ENCODE assay signal across 32 cellular contexts in the genomic region with DNA sequence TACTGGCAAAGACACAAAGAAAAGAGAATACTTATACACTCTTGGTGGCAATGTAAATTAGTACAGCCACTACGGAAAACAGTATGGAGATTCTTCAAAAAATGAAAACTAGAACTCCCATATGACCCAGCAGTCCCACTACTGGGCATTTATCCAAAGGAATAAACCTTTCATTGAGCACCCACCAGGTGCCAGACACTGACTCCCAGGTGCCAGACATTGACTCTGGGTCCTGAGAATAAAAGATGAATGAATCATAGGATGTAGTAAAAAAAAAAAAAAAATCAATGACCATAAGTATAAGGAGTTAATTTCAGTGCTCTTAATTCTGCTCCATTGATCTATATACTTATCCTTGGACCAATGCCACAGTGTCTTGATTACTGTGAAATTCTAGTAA.
DNase-seq lines count a peak whose midpoint lies in the region; ATAC-seq and TF ChIP-seq lines count a peak whose summit lies in the region.
"Had no signal": no experiment of that assay in that cellular context is flagged by ENCODE, and none has a peak within 500 bp of the region (broad histone marks: within the 10 kb centered on the region; RNA-seq: fewer than 3 reads in every experiment).

No MANE protein-coding gene starts in this region.

- H3K27me3 Mint-ChIP-seq in stimulated activated memory B cell treated with anti-CD40 and anti-IgM and Interleukin-4, amounts not matched to agents 10 μg/mL and 1 μg/mL and 100 μg/mL, for 72 hours: no peaks in the 10 kb centered on the region
- H3K27me3 Mint-ChIP-seq: activated naive CD4-positive, alpha-beta T cell treated with anti-CD3 and anti-CD28 coated beads, Interleukin-2, amount 10 ng/mL, durations not matched to agents 7 days and 5 days had no signal

- H3K27ac Mint-ChIP-seq in stimulated activated memory B cell treated with anti-CD40 and anti-IgM and Interleukin-4, amounts not matched to agents 10 μg/mL and 1 μg/mL and 100 μg/mL, for 72 hours: no peak overlapping the region
- H3K27ac Mint-ChIP-seq: activated naive CD4-positive, alpha-beta T cell treated with anti-CD3 and anti-CD28 coated beads, Interleukin-2, amount 10 ng/mL, durations not matched to agents 7 days and 5 days; activated T-helper 1 cell treated with anti-CD3 and anti-CD28 coated beads, Interleukin-12 subunit alpha, Interleukin-12 subunit beta, Interleukin-2, Interleukin-4 antibody, amounts not matched to agents 30 ng/mL and 10 ng/mL and 1 ng/mL, durations not matched to agents 14 hours and 24 hours and 36 hours; endodermal cell; H9; natural killer cell treated with Interleukin-12 subunit alpha and Interleukin-12 subunit beta and Interleukin-15 and Interleukin-18, amount 100 ng/mL, for 72 hours had no signal

- ATAC-seq in RWPE2 (ENCODE audit: low read depth) (peak; percentile 58; the same call in 1 of the 3 replicates), HG03439 (IDR thresholded peaks at IDR 0.05; ENCODE audit: unreplicated experiment) (no peak), GM18498 (IDR thresholded peaks at IDR 0.05; ENCODE audit: unreplicated experiment) (no peak)
- ATAC-seq in stimulated activated memory B cell treated with anti-CD40 and anti-IgM and Interleukin-4, amounts not matched to agents 10 μg/mL and 1 μg/mL and 100 μg/mL, for 72 hours: no peak
- ATAC-seq: gastrocnemius medialis; left ventricle myocardium superior; natural killer cell treated with Interleukin-12 subunit alpha and Interleukin-12 subunit beta and Interleukin-15 and Interleukin-18, amount 100 ng/mL, for 72 hours had no signal

- H3K27me3 ChIP-seq in RWPE2 (ENCODE audit: insufficient read depth, poor library complexity, severe bottlenecking): no peaks in the 10 kb centered on the region
- H3K27me3 ChIP-seq: cardiac muscle cell, gastrocnemius medialis, ovary, suprapubic skin, uterus had no signal

- no peak overlapping the region for H3K27ac ChIP-seq in RWPE2 (ENCODE audit: poor library complexity, severe bottlenecking)
- H3K27ac ChIP-seq: cardiac muscle cell, coronary artery, esophagus squamous epithelium, gastrocnemius medialis, ovary, suprapubic skin, uterus, VCaP had no signal

- H3K36me3 ChIP-seq in RWPE2 (ENCODE audit: low read depth): no peaks in the 10 kb centered on the region
- H3K36me3 ChIP-seq: BE2C, cardiac muscle cell, esophagus squamous epithelium, gastrocnemius medialis, ovary, suprapubic skin, uterus had no signal

- no peaks in the 10 kb centered on the region for H3K4me1 Mint-ChIP-seq in stimulated activated memory B cell treated with anti-CD40 and anti-IgM and Interleukin-4, amounts not matched to agents 10 μg/mL and 1 μg/mL and 100 μg/mL, for 72 hours
- H3K4me1 Mint-ChIP-seq: activated naive CD4-positive, alpha-beta T cell treated with anti-CD3 and anti-CD28 coated beads, Interleukin-2, amount 10 ng/mL, durations not matched to agents 7 days and 5 days; endodermal cell; H9 had no signal

- no peaks in the 10 kb centered on the region for H3K9me3 ChIP-seq in RWPE2 (ENCODE audit: severe bottlenecking)
- H3K9me3 ChIP-seq: BE2C, esophagus squamous epithelium, gastrocnemius medialis, ovary, SK-N-SH, suprapubic skin, uterus had no signal

- H3K4me3 ChIP-seq in RWPE2 (ENCODE audit: severe bottlenecking): no peak overlapping the region
- H3K4me3 ChIP-seq: cardiac muscle cell, coronary artery, esophagus squamous epithelium, gastrocnemius medialis, ovary, suprapubic skin, uterus had no signal

- no peak for TF ChIP-seq CTCF in RWPE2 (IDR thresholded peaks at IDR 0.05; ENCODE audit: poor library complexity, severe bottlenecking)

- no peak overlapping the region for H3K4me3 Mint-ChIP-seq in stimulated activated memory B cell treated with anti-CD40 and anti-IgM and Interleukin-4, amounts not matched to agents 10 μg/mL and 1 μg/mL and 100 μg/mL, for 72 hours
- H3K4me3 Mint-ChIP-seq: activated naive CD4-positive, alpha-beta T cell treated with anti-CD3 and anti-CD28 coated beads, Interleukin-2, amount 10 ng/mL, durations not matched to agents 7 days and 5 days; activated T-helper 1 cell treated with anti-CD3 and anti-CD28 coated beads, Interleukin-12 subunit alpha, Interleukin-12 subunit beta, Interleukin-2, Interleukin-4 antibody, amounts not matched to agents 30 ng/mL and 10 ng/mL and 1 ng/mL, durations not matched to agents 14 hours and 24 hours and 36 hours; endodermal cell; H9; natural killer cell treated with Interleukin-12 subunit alpha and Interleukin-12 subunit beta and Interleukin-15 and Interleukin-18, amount 100 ng/mL, for 72 hours had no signal

- DNase-seq in COLO668 (lab: John Stamatoyannopoulos, UW; ENCODE audit: unreplicated experiment): peak; percentile 42
- peak; percentile 42 for DNase-seq in DMS79 treated with DMSO at 0.1 percent for 48 hours (lab: John Stamatoyannopoulos, UW)
- DNase-seq in NCI-H2081 treated with DMSO at 0.1 percent for 48 hours (lab: John Stamatoyannopoulos, UW): peak; percentile 67
- DNase-seq in RWPE2 (ENCODE audit: low spot score): no peak
- DNase-seq in RKO (ENCODE audit: low spot score): no peak
- DNase-seq: activated CD4-positive, alpha-beta T cell treated with anti-CD3 and anti-CD28 coated beads for 48 hours; activated naive CD4-positive, alpha-beta T cell treated with anti-CD3 and anti-CD28 coated beads, Interleukin-2, amount 10 ng/mL, durations not matched to agents 7 days and 5 days; amniotic stem cell; BE2C; EL; endodermal cell; esophagus squamous epithelium; gastrocnemius medialis; H9; hypothalamus; Karpas-422; left ventricle myocardium superior; MV-4-11; ovary; RPMI8226; SK-N-SH; T-helper 2 cell; uterus had no signal

- no peaks in the 10 kb centered on the region for H3K4me1 ChIP-seq in RWPE2 (ENCODE audit: insufficient read depth, poor library complexity, severe bottlenecking)
- H3K4me1 ChIP-seq: BE2C, gastrocnemius medialis, uterus had no signal

- H3K36me3 Mint-ChIP-seq in stimulated activated memory B cell treated with anti-CD40 and anti-IgM and Interleukin-4, amounts not matched to agents 10 μg/mL and 1 μg/mL and 100 μg/mL, for 72 hours: no peaks in the 10 kb centered on the region
- H3K36me3 Mint-ChIP-seq: activated naive CD4-positive, alpha-beta T cell treated with anti-CD3 and anti-CD28 coated beads, Interleukin-2, amount 10 ng/mL, durations not matched to agents 7 days and 5 days; natural killer cell treated with Interleukin-12 subunit alpha and Interleukin-12 subunit beta and Interleukin-15 and Interleukin-18, amount 100 ng/mL, for 72 hours had no signal

- peaks cover 2% of the 10 kb centered on the region for H3K9me3 Mint-ChIP-seq in stimulated activated memory B cell treated with anti-CD40 and anti-IgM and Interleukin-4, amounts not matched to agents 10 μg/mL and 1 μg/mL and 100 μg/mL, for 72 hours
- H3K9me3 Mint-ChIP-seq: activated naive CD4-positive, alpha-beta T cell treated with anti-CD3 and anti-CD28 coated beads, Interleukin-2, amount 10 ng/mL, durations not matched to agents 7 days and 5 days; activated T-helper 1 cell treated with anti-CD3 and anti-CD28 coated beads, Interleukin-12 subunit alpha, Interleukin-12 subunit beta, Interleukin-2, Interleukin-4 antibody, amounts not matched to agents 30 ng/mL and 10 ng/mL and 1 ng/mL, durations not matched to agents 14 hours and 24 hours and 36 hours; endodermal cell; H9 had no signal

Comparison
In these comparisons a context has a peak if more than half of its experiments do, and no peak if none do; other contexts are left out.
1. DNase-seq: peak in COLO668 (single experiment), DMS79 treated with DMSO at 0.1 percent for 48 hours (single experiment) and NCI-H2081 treated with DMSO at 0.1 percent for 48 hours (single experiment); none in RWPE2 (single experiment) and RKO (single experiment).